11 cellular contexts compared by ENCODE assay signal in genomic region chr4:70080205-70080604, GRCh38. TPM values are rescaled to one million over a fixed set of nuclear protein-coding genes. Genes with fewer than 3 reads are reported as not detected.
"Had no signal": no experiment of that assay in that cellular context is flagged by ENCODE, and none has a peak within 500 bp of the region (broad histone marks: within the 10 kb centered on the region; RNA-seq: fewer than 3 reads in every experiment).

No MANE protein-coding gene starts in this region.

- H3K36me3 ChIP-seq: HAP-1 had no signal

- H3K27ac Mint-ChIP-seq: GM23338, H9, HFFc6 had no signal

- H3K4me2 ChIP-seq: GM23338 had no signal

- H2AFZ ChIP-seq: GM23248, GM23338 had no signal

- H3K9me3 Mint-ChIP-seq: HFFc6 had no signal

- DNase-seq: GM23248, GOT3, H7, H9, HCEC 1CT, HFFc6 had no signal

- H3K4me1 ChIP-seq: HAP-1 had no signal

- H3K4me1 Mint-ChIP-seq: GM23338, H9 had no signal

- FAIRE-seq: H1, H54 had no signal

- ATAC-seq: GM23338 had no signal

- H3K9me3 ChIP-seq: HAP-1 had no signal

- H3K27ac ChIP-seq: GM23248 had no signal

- H3K9ac ChIP-seq: GM23248 had no signal

- H3K4me3 Mint-ChIP-seq: GM23338, H9, HFFc6 had no signal

- H3K4me3 ChIP-seq: GM23248, GM23338, HAP-1 had no signal

RNA-seq across cellular contexts. Expression of gene HTN1, which starts 30.0 kb away (rescaled TPM):
- total RNA-seq: GM23248, GM23338, H1, H4, H7, H9, HFFc6 had no signal
- polyA plus RNA-seq: GM23248, GM23338, H1 had no signal

RNA-seq across cellular contexts. Expression of gene HTN3, which starts 51.9 kb away (rescaled TPM):
- total RNA-seq: GM23248, GM23338, H1, H4, H7, H9, HFFc6 had no signal
- polyA plus RNA-seq: GM23248, GM23338, H1 had no signal
